In the genomic region with DNA sequence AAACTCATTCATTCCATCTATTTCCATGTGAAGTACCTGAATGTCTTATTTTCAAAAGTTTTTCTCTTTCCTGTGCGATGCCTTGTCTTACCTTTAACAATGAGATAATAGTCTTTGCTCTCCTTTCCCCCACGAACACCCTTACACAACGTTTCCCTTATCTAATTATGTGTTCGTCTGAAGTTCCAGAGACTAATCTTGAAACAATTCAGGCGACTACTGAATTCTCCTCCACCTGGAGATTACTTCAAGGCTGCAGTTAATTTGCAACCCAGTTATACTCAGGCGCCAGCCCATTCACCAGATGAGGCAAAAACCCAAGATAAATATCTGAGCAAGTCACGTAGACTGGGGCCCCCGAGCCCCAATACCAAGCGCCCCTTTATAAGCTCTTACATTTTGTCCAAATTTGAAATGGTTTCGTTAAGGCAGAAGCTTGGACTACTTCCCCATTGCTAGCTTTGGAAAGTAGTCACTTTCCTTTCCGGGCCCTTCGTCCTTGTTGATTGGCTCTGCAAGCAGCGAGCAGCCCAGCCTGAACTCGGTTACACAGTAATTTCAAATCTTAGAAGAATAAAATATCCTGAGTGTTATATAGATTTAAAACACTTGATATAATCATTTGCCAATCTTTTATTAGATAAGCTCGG, we compare ENCODE assay signal across 8 cellular contexts. TPM values are rescaled to one million over a fixed set of nuclear protein-coding genes. Genes with fewer than 3 reads are reported as not detected.
A peak's percentile ranks its signal among the peaks of the same experiment; 100 is the strongest.
DNase-seq lines count a peak whose midpoint lies in the region; ATAC-seq and TF ChIP-seq lines count a peak whose summit lies in the region.

No MANE protein-coding gene starts in this region.

- H3K4me1 ChIP-seq in gastrocnemius medialis: peaks cover 11 to 15% of the 10 kb centered on the region in 2 donors

- TF ChIP-seq POLR2A in gastrocnemius medialis (IDR thresholded peaks at IDR 0.05): no peak

- DNase-seq in HFFc6 (no peak), NCI-H69 (lab: John Stamatoyannopoulos, UW) (peak; percentile 71), left cardiac atrium (peak; percentile 32), gastrocnemius medialis (no peak), NK-92 (lab: John Stamatoyannopoulos, UW; ENCODE audit: unreplicated experiment) (no peak), NCI-H2227 (lab: John Stamatoyannopoulos, UW; ENCODE audit: unreplicated experiment) (no peak)
- DNase-seq in activated effector memory CD4-positive, alpha-beta T cell treated with anti-CD3 and anti-CD28 coated beads, Interleukin-2, amount 50 U/mL, for 16 hours: peak; percentile 77

- H3K36me3 Mint-ChIP-seq in HFFc6 (ENCODE audit: low read depth): no peaks in the 10 kb centered on the region

- peak overlapping the region; percentile 83 to 90 (median 85) for H3K27ac ChIP-seq in gastrocnemius medialis

- peak overlapping the region; percentile 58 to 80 (median 68) for H3K4me3 ChIP-seq in gastrocnemius medialis

- peaks cover 4% of the 10 kb centered on the region for H3K9me3 Mint-ChIP-seq in HFFc6

- in situ Hi-C loops in gastrocnemius medialis (cut with MboI; ENCODE audit: low sequenced_read_pairs in 4 of 4): no loop called here

- H3K4me3 Mint-ChIP-seq in HFFc6: peak overlapping the region; percentile 90

- peaks cover 3% of the 10 kb centered on the region for H3K27me3 Mint-ChIP-seq in HFFc6 (ENCODE audit: insufficient read depth)

- H3K27me3 ChIP-seq in gastrocnemius medialis: no peaks in the 10 kb centered on the region

- peaks cover 10% of the 10 kb centered on the region for H3K4me1 Mint-ChIP-seq in HFFc6 (ENCODE audit: low read depth)

- intact Hi-C loops in left cardiac atrium (cut with DNase I): no loop called here
- intact Hi-C loops in gastrocnemius medialis (cut with DNase I; ENCODE audit: low total_unique reads): no loop called here

- no peak for TF ChIP-seq CTCF in HFFc6 (IDR thresholded peaks at IDR 0.05)
- TF ChIP-seq CTCF in gastrocnemius medialis (IDR thresholded peaks at IDR 0.05 in 4 of 5, conservative IDR thresholded peaks at IDR 0.05 in 1 of 5): no peak

- peak; percentile 29 for ATAC-seq in GM18499 (IDR thresholded peaks at IDR 0.05; ENCODE audit: insufficient read depth, unreplicated experiment)
- peak in 1 of 2 donors; percentile 23 for ATAC-seq in left cardiac atrium
- ATAC-seq in gastrocnemius medialis: peak in 1 of 2 donors; percentile 9

- H3K36me3 ChIP-seq in gastrocnemius medialis: no peaks in the 10 kb centered on the region

- H3K27ac Mint-ChIP-seq in HFFc6: no peak overlapping the region

- no peaks in the 10 kb centered on the region for H3K9me3 ChIP-seq in gastrocnemius medialis

RNA-seq across cellular contexts. Expression of gene TPK1, which starts 1.2 kb away (rescaled TPM):
- under 1 TPM in 4 of 6 experiments, not detected in 2; 0.11 to 0.82 (median 0.55) TPM for total RNA-seq in HFFc6 (2021; fragmentation: NEBNext Ultra II Directional; extraction: Animal tissue kit (Norgen Biotek cat#: 25700))
- 1 to 10 TPM; 6.9 to 7.3 TPM for total RNA-seq in left cardiac atrium
- 1 to 10 TPM; 2.0 to 6.9 (median 2.7) TPM for total RNA-seq in gastrocnemius medialis

Comparison
In these comparisons a context has a peak if more than half of its experiments do, and no peak if none do; other contexts are left out.
1. DNase-seq: peak in NCI-H69 (single experiment), activated effector memory CD4-positive, alpha-beta T cell treated with anti-CD3 and anti-CD28 coated beads, Interleukin-2, amount 50 U/mL, for 16 hours (single experiment) and left cardiac atrium (single experiment); none in HFFc6 (single experiment), gastrocnemius medialis (0 of 2), NK-92 (single experiment) and NCI-H2227 (single experiment).